ENCODE assay signal across 24 cellular contexts in the genomic region with DNA sequence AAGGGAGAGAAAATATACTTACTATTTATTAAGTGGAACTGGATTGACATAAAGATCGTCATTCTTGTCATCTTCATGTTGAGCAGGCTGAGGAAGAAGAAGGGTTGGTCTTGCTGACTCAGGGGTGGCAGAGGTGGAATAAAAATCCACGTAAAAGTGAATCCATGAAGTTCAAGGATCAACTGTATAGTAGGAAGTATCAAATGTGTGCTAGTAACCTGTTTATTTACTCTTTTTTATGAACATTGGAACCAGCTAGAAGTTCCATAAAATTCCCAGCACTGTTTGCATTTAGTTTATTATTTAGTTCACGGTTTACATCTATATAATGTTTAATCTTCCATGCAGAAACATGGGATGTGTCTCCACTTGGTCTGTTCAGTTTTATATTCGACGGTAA.
"Had no signal": no experiment of that assay in that cellular context is flagged by ENCODE, and none has a peak within 500 bp of the region (broad histone marks: within the 10 kb centered on the region; RNA-seq: fewer than 3 reads in every experiment).

No MANE protein-coding gene starts in this region.

- H3K36me3 ChIP-seq: left lung, lower lobe of right lung, ovary, right atrium auricular region, right lobe of liver, stomach, thyroid gland, uterus had no signal

- H3K4me3 ChIP-seq: left lung, lower lobe of right lung, ovary, right atrium auricular region, right lobe of liver, smooth muscle cell, stomach, testis, thyroid gland, uterus had no signal

- H3K27me3 ChIP-seq: left lung, ovary, right atrium auricular region, right lobe of liver, stomach, testis, thyroid gland, uterus had no signal

- H3K4me1 ChIP-seq: left lung, lower lobe of right lung, right atrium auricular region, right lobe of liver, stomach, testis, thyroid gland, uterus had no signal

- H3K27ac ChIP-seq: left lung, lower lobe of right lung, ovary, right atrium auricular region, right lobe of liver, stomach, testis, thyroid gland, uterus had no signal

- DNase-seq: hippocampal formation; kidney glomerular epithelial cell; left cardiac atrium; left lung; lower lobe of right lung; mammary epithelial cell; mesenchymal stem cell; naive B cell; natural killer cell; nephron progenitor cell; ovary; right lobe of liver; stimulated activated CD4-positive, alpha-beta T cell treated with anti-CD3 and anti-CD28 coated beads, Interleukin-12 subunit alpha, Interleukin-12 subunit beta, amount 100 ng/mL, for 4 hours; stimulated activated CD4-positive, alpha-beta T cell treated with anti-CD3 and anti-CD28 coated beads, Interleukin-15, amount 100 ng/mL, for 24 hours; stimulated activated CD4-positive, alpha-beta T cell treated with anti-CD3 and anti-CD28 coated beads, Interleukin-2, amount 100 ng/mL, for 24 hours; stimulated activated CD4-positive, alpha-beta T cell treated with anti-CD3 and anti-CD28 coated beads, Interleukin-4, amount 100 ng/mL, for 1 hour; stimulated activated naive B cell treated with anti-CD40 and anti-IgM and Interleukin-4, amounts not matched to agents 10 μg/mL and 1 μg/mL and 100 μg/mL, for 72 hours; stimulated activated naive CD8-positive, alpha-beta T cell treated with anti-CD3 and anti-CD28 coated beads, Interleukin-15, Interleukin-2, amounts not matched to agents 100 U/mL and 50 U/mL, for 24 hours; stomach; testis; thyroid gland; uterus had no signal

- H3K9me3 ChIP-seq: left lung, lower lobe of right lung, ovary, right atrium auricular region, right lobe of liver, stomach, testis, thyroid gland, uterus had no signal

- ATAC-seq: left cardiac atrium; left lung; lower lobe of right lung; natural killer cell; right lobe of liver; stimulated activated naive B cell treated with anti-CD40 and anti-IgM and Interleukin-4, amounts not matched to agents 10 μg/mL and 1 μg/mL and 100 μg/mL, for 72 hours; stimulated activated naive CD8-positive, alpha-beta T cell treated with anti-CD3 and anti-CD28 coated beads, Interleukin-15, Interleukin-2, amounts not matched to agents 100 U/mL and 50 U/mL, for 24 hours had no signal
